In the genomic region with DNA sequence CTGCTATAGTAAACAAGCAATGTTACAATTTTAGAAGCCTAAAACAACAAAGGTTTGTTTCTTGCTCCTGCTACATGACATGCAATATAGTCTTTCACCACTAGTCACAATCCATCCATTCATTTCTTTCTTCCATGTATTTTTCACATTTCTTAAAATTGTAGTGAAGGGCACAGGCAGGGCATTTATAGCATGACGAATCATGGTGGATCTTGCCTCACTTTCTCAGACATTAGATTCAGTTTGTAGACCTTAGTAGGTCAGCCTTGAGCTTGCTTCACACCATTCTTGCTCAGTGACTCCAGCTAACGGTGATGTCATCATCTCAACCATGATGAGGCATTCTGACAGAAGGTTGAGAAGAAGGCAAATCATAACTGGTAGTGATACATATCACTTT, we compare ENCODE assay signal across 1 cellular context.
TF ChIP-seq lines count a peak whose summit lies in the region.

No MANE protein-coding gene starts in this region.

TF ChIP-seq in H1, 55 proteins besides CTCF, POLR2A, EP300 and RAD21 (continued from another document):
- TF ChIP-seq SRF (IDR thresholded peaks at IDR 0.05; ENCODE audit: low read depth, low read length) (no peak), GABPA (IDR thresholded peaks at IDR 0.05; ENCODE audit: borderline replicate concordance, insufficient read depth, low read length) (no peak), YY1 (IDR thresholded peaks at IDR 0.05; ENCODE audit: low read depth, low read length) (no peak)
